8 cellular contexts compared by ENCODE assay signal in the genomic region with DNA sequence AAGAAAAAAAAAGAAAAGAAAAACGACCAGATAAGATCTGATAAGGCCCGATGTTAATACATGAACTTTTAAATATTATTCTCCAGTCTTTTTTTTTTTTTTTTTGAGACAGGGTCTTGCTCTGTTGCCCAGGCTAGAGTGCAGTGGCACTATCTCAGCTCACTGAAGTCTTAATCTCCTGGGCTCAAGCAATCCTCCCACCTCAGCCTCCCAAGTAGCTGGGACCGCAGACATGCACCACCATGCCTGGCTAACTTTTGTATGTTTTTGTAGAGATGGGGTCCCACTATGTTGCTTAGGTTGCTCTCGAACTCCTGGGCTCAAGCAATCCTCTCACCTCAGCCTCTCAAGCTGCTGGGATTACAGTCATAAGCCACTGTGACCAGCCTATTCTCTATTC. TPM values are rescaled to one million over a fixed set of nuclear protein-coding genes. Genes with fewer than 3 reads are reported as not detected.
"Had no signal": no experiment of that assay in that cellular context is flagged by ENCODE, and none has a peak within 500 bp of the region (broad histone marks: within the 10 kb centered on the region; RNA-seq: fewer than 3 reads in every experiment).

No MANE protein-coding gene starts in this region.

- H3K27ac Mint-ChIP-seq: H9, IgD-negative memory B cell had no signal

- H3K36me3 Mint-ChIP-seq: IgD-negative memory B cell had no signal

- FAIRE-seq: HTR-8/SVneo had no signal

- H3K27ac ChIP-seq: GM23248 had no signal

- H3K9me3 Mint-ChIP-seq: H9, IgD-negative memory B cell had no signal

- DNase-seq: GM23248, GOT3, H9, HCEC 1CT had no signal

- H2AFZ ChIP-seq: GM23248 had no signal

- H3K4me3 ChIP-seq: GM23248 had no signal

- H3K4me3 Mint-ChIP-seq: H9, IgD-negative memory B cell had no signal

- H3K9ac ChIP-seq: GM23248 had no signal

- H3K4me1 Mint-ChIP-seq: IgD-negative memory B cell had no signal

RNA-seq across cellular contexts. Expression of a gene that starts 1.6 kb away (rescaled TPM):
- total RNA-seq: GM23248, H4, H9, HT-29 had no signal
- polyA plus RNA-seq: GM23248, IgD-negative memory B cell had no signal

RNA-seq across cellular contexts. Expression of a gene that starts 1.7 kb away (rescaled TPM):
- total RNA-seq: GM23248, H4, H9, HT-29 had no signal
- polyA plus RNA-seq: IgD-negative memory B cell had no signal
